ENCODE assay signal across 17 cellular contexts in the genomic region with DNA sequence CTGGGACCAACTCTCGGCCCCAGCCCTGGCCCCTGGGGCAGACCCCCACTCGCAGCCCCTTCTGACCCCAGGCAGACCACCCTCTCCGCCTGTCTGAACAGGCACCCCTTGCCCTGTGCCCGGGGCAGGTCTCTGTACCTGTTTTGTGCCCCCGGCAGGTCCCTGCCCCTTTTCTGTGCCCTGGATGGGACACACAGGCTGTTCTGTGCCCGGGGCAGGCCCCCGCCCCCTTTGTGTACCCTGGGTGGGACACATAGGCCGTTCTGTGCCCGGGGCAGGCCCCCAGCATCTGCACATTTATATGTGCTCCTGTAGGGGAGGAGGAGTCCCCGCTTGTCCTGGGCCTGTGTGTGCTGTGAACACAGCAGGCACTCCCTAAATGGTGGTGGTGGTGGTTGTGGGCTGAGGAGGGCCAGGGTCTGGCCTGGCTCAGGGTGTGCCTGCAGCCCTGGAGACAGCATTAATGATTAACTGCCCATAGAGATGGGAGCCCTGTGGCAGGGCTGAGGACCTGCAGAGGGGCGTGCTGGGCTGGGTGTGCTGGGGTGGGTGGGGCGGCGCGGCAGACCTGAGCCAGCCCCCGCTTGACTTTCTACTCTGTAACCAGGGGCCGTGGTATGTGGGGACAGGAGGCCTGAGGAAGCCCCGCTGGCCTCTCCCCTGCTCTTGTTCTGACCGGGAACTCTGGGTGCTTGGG. TPM values are rescaled to one million over a fixed set of nuclear protein-coding genes. Genes with fewer than 3 reads are reported as not detected.
DNase-seq lines count a peak whose midpoint lies in the region; ATAC-seq, FAIRE-seq and TF ChIP-seq lines count a peak whose summit lies in the region.
"Had no signal": no experiment of that assay in that cellular context is flagged by ENCODE, and none has a peak within 500 bp of the region (broad histone marks: within the 10 kb centered on the region; RNA-seq: fewer than 3 reads in every experiment).

No MANE protein-coding gene starts in this region.

- FAIRE-seq in small intestine (lab: Jason Lieb, UNC) = no peak
- FAIRE-seq: GM12892 had no signal

- H3K9me3 ChIP-seq in PC-3 (ENCODE audit: low read length) = no peaks in the 10 kb centered on the region
- H3K9me3 ChIP-seq in small intestine (ENCODE audit: control insufficient read depth, low read depth) = no peaks in the 10 kb centered on the region
- H3K9me3 ChIP-seq: heart left ventricle had no signal

- H3K4me1 Mint-ChIP-seq in T-helper 2 cell treated with Interferon-gamma antibody and Interleukin-4, amounts not matched to agents 5 μg/mL and 100 μg/mL, for 36 hours (ENCODE audit: low read depth) = peaks cover 19% of the 10 kb centered on the region

- H3K79me2 ChIP-seq in PC-3 (ENCODE audit: low read length) = peaks cover 80% of the 10 kb centered on the region

- H3K27me3 ChIP-seq in PC-3 (ENCODE audit: low read length) (no peaks in the 10 kb centered on the region), layer of hippocampus (ENCODE audit: control insufficient read depth, insufficient read depth, low read length) (no peaks in the 10 kb centered on the region), small intestine (ENCODE audit: control insufficient read depth in 2 of 2, insufficient read depth in 2 of 2, low read length in 2 of 2) (no peaks in the 10 kb centered on the region)
- H3K27me3 ChIP-seq: heart left ventricle had no signal

- intact Hi-C loops in PC-3 (cut with micrococcal nuclease) = loop anchor here (2.0 kb wide), 1 partner anchor 67 kb away; no protein-coding TSS in a partner anchor

- POLR2A ChIA-PET in PC-3 (lab: Charles Lee; ENCODE audit: unreplicated experiment) = no interaction called here

- no peak for DNase-seq in T-helper 2 cell treated with Interferon-gamma antibody and Interleukin-4, amounts not matched to agents 5 μg/mL and 100 μg/mL, for 36 hours (ENCODE audit: low spot score)
- DNase-seq in T-helper 2 cell = no peak
- no peak for DNase-seq in PC-3
- DNase-seq in small intestine = peak; percentile 59
- no peak for DNase-seq in mucosa of gallbladder (ENCODE audit: low spot score)
- no peak for DNase-seq in hypothalamus (lab: John Stamatoyannopoulos, UW)
- DNase-seq: activated CD8-positive, alpha-beta memory T cell treated with anti-CD3 and anti-CD28 coated beads, Interleukin-2, amount 10 ng/mL, durations not matched to agents 7 days and 5 days; aorta; DMS79 treated with DMSO at 0.1 percent for 48 hours; GM23248; T1000 had no signal

- 29 to 65% (median 41%) methylated on average over 15 to 18 of the region's 18 CpGs for WGBS in small intestine, 3 donors

- ATAC-seq in PC-3 = no peak
- no peak for ATAC-seq in HG02973 (IDR thresholded peaks at IDR 0.05; ENCODE audit: unreplicated experiment)
- ATAC-seq: activated CD8-positive, alpha-beta memory T cell treated with anti-CD3 and anti-CD28 coated beads, Interleukin-2, amount 10 ng/mL, durations not matched to agents 7 days and 5 days; Panc1; right cardiac atrium had no signal

- no peak overlapping the region for H3K27ac Mint-ChIP-seq in T-helper 2 cell treated with Interferon-gamma antibody and Interleukin-4, amounts not matched to agents 5 μg/mL and 100 μg/mL, for 36 hours
- H3K27ac Mint-ChIP-seq: activated CD8-positive, alpha-beta memory T cell treated with anti-CD3 and anti-CD28 coated beads, Interleukin-2, amount 10 ng/mL, durations not matched to agents 7 days and 5 days had no signal

- H2AFZ ChIP-seq in PC-3 (ENCODE audit: low read length) = no peak overlapping the region
- H2AFZ ChIP-seq: GM23248 had no signal

- no peaks in the 10 kb centered on the region for H3K9me2 ChIP-seq in PC-3 (replicated peaks; ENCODE audit: low read length)

- H3K4me3 ChIP-seq in PC-3 (ENCODE audit: low read length) (no peak overlapping the region), small intestine (ENCODE audit: low read depth in 1 of 2, low read length in 2 of 2) (peak overlapping the region in 1 of 2 donors; percentile 22)
- H3K4me3 ChIP-seq: GM23248 had no signal

- no TSS peak for BruUV-seq in PC-3 (replicated peaks; lab: Mats Ljungman, UMichigan)

- H3K36me3 ChIP-seq in PC-3 (ENCODE audit: low read depth, low read length) (no peaks in the 10 kb centered on the region), small intestine (ENCODE audit: control insufficient read depth in 2 of 2, insufficient read depth in 2 of 2, low read length in 2 of 2) (no peaks in the 10 kb centered on the region)

- peaks cover 10% of the 10 kb centered on the region for H3K36me3 Mint-ChIP-seq in T-helper 2 cell treated with Interferon-gamma antibody and Interleukin-4, amounts not matched to agents 5 μg/mL and 100 μg/mL, for 36 hours (ENCODE audit: low read depth)
- H3K36me3 Mint-ChIP-seq: activated CD8-positive, alpha-beta memory T cell treated with anti-CD3 and anti-CD28 coated beads, Interleukin-2, amount 10 ng/mL, durations not matched to agents 7 days and 5 days had no signal

- no peaks in the 10 kb centered on the region for H3K9me3 Mint-ChIP-seq in T-helper 2 cell treated with Interferon-gamma antibody and Interleukin-4, amounts not matched to agents 5 μg/mL and 100 μg/mL, for 36 hours

- H3F3A ChIP-seq in PC-3 (ENCODE audit: low read length, unreplicated experiment) = no peaks in the 10 kb centered on the region

- peak overlapping the region; percentile 96; the same call in 1 of the 2 replicates for H3K4me2 ChIP-seq in PC-3 (ENCODE audit: low read length)

- CTCF ChIA-PET in PC-3 (lab: Charles Lee) = no interaction called here

- peaks cover 40% of the 10 kb centered on the region for H3K4me1 ChIP-seq in PC-3 (ENCODE audit: insufficient read depth, low read length)
- peaks cover 0 to 17% of the 10 kb centered on the region in 2 donors for H3K4me1 ChIP-seq in small intestine (ENCODE audit: control insufficient read depth in 2 of 2, insufficient read depth in 1 of 2, low read depth in 1 of 2, low read length in 1 of 2)

- H3K4me3 Mint-ChIP-seq in T-helper 2 cell treated with Interferon-gamma antibody and Interleukin-4, amounts not matched to agents 5 μg/mL and 100 μg/mL, for 36 hours = peak overlapping the region; percentile 26

- H3K27me3 Mint-ChIP-seq in T-helper 2 cell treated with Interferon-gamma antibody and Interleukin-4, amounts not matched to agents 5 μg/mL and 100 μg/mL, for 36 hours (ENCODE audit: low read depth) = no peaks in the 10 kb centered on the region
- H3K27me3 Mint-ChIP-seq: activated CD8-positive, alpha-beta memory T cell treated with anti-CD3 and anti-CD28 coated beads, Interleukin-2, amount 10 ng/mL, durations not matched to agents 7 days and 5 days had no signal

- TF ChIP-seq CTCF in PC-3 (conservative IDR thresholded peaks at IDR 0.05; ENCODE audit: low read depth, low read length) = no peak

- H4K20me1 ChIP-seq in PC-3 (ENCODE audit: low read length) = peaks cover 80% of the 10 kb centered on the region

- H3K9ac ChIP-seq in PC-3 (ENCODE audit: low read length) = no peak overlapping the region
- H3K9ac ChIP-seq: GM23248 had no signal

- H3K27ac ChIP-seq in PC-3 (ENCODE audit: low read length) = no peak overlapping the region
- peak overlapping the region; percentile 27 for H3K27ac ChIP-seq in layer of hippocampus (ENCODE audit: low read depth, low read length)
- H3K27ac ChIP-seq in small intestine (ENCODE audit: low read depth in 1 of 2, low read length in 1 of 2) = no peak overlapping the region
- H3K27ac ChIP-seq: GM23248 had no signal

RNA-seq across cellular contexts. Expression of gene FBRSL1, which starts 3.7 kb away (rescaled TPM):
- total RNA-seq in PC-3 (2014; rRNA removed) (45.3 and 62.3 TPM in 2 replicates), mucosa of gallbladder (67.1 TPM)
- 10 to 100 TPM; 24.3 to 37.6 (median 27.5) TPM for polyA plus RNA-seq in small intestine
